ENCODE assay signal across 3 cellular contexts in the genomic region with DNA sequence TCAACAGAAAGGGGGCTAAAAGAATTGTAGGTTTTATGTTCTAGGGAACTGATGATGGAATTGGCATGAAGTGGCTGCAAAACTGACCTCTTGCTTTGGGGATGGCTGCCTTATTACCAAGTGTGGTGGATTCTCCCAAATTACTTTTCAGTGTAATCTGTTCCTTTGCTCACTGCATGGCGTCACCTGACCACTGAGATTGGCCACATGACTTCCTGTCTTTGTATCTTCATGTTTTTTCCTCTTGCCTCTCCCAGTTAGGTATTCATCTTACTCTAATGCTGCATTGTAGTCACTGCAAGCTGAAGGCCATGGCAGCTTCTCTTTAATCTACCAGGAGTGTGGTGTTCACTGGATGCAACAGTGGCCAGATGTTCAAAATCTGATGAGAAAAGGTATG.
A peak's percentile ranks its signal among the peaks of the same experiment; 100 is the strongest.
TF ChIP-seq lines count a peak whose summit lies in the region.

No MANE protein-coding gene starts in this region.

TF ChIP-seq in GM23338, 12 proteins besides CTCF, POLR2A, EP300 and RAD21 (continues in another document):
- TF ChIP-seq NANOG (IDR thresholded peaks at IDR 0.05; ENCODE audit: borderline replicate concordance), result no peak
- no peak for TF ChIP-seq JUNB (IDR thresholded peaks at IDR 0.05; ENCODE audit: unreplicated experiment)
- TF ChIP-seq EZH2 (IDR thresholded peaks at IDR 0.05; ENCODE audit: low read depth, unreplicated experiment), result no peak
- TF ChIP-seq CREB1 (CRISPR knock-in tag; IDR thresholded peaks at IDR 0.05; ENCODE audit: low read depth), result no peak
- TF ChIP-seq, protein P1, sequence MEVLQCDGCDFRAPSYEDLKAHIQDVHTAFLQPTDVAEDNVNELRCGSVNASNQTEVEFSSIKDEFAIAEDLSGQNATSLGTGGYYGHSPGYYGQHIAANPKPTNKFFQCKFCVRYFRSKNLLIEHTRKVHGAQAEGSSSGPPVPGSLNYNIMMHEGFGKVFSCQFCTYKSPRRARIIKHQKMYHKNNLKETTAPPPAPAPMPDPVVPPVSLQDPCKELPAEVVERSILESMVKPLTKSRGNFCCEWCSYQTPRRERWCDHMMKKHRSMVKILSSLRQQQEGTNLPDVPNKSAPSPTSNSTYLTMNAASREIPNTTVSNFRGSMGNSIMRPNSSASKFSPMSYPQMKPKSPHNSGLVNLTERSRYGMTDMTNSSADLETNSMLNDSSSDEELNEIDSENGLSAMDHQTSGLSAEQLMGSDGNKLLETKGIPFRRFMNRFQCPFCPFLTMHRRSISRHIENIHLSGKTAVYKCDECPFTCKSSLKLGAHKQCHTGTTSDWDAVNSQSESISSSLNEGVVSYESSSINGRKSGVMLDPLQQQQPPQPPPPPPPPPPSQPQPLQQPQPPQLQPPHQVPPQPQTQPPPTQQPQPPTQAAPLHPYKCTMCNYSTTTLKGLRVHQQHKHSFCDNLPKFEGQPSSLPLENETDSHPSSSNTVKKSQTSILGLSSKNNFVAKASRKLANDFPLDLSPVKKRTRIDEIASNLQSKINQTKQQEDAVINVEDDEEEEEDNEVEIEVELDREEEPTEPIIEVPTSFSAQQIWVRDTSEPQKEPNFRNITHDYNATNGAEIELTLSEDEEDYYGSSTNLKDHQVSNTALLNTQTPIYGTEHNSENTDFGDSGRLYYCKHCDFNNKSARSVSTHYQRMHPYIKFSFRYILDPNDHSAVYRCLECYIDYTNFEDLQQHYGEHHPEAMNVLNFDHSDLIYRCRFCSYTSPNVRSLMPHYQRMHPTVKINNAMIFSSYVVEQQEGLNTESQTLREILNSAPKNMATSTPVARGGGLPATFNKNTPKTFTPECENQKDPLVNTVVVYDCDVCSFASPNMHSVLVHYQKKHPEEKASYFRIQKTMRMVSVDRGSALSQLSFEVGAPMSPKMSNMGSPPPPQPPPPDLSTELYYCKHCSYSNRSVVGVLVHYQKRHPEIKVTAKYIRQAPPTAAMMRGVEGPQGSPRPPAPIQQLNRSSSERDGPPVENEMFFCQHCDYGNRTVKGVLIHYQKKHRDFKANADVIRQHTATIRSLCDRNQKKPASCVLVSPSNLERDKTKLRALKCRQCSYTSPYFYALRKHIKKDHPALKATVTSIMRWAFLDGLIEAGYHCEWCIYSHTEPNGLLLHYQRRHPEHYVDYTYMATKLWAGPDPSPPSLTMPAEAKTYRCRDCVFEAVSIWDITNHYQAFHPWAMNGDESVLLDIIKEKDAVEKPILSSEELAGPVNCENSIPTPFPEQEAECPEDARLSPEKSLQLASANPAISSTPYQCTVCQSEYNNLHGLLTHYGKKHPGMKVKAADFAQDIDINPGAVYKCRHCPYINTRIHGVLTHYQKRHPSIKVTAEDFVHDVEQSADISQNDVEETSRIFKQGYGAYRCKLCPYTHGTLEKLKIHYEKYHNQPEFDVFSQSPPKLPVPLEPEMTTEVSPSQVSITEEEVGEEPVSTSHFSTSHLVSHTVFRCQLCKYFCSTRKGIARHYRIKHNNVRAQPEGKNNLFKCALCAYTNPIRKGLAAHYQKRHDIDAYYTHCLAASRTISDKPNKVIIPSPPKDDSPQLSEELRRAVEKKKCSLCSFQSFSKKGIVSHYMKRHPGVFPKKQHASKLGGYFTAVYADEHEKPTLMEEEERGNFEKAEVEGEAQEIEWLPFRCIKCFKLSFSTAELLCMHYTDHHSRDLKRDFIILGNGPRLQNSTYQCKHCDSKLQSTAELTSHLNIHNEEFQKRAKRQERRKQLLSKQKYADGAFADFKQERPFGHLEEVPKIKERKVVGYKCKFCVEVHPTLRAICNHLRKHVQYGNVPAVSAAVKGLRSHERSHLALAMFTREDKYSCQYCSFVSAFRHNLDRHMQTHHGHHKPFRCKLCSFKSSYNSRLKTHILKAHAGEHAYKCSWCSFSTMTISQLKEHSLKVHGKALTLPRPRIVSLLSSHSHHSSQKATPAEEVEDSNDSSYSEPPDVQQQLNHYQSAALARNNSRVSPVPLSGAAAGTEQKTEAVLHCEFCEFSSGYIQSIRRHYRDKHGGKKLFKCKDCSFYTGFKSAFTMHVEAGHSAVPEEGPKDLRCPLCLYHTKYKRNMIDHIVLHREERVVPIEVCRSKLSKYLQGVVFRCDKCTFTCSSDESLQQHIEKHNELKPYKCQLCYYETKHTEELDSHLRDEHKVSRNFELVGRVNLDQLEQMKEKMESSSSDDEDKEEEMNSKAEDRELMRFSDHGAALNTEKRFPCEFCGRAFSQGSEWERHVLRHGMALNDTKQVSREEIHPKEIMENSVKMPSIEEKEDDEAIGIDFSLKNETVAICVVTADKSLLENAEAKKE (CRISPR knock-in tag; IDR thresholded peaks at IDR 0.05), result no peak
- no peak for TF ChIP-seq EZH2phosphoT487 (IDR thresholded peaks at IDR 0.05; ENCODE audit: unreplicated experiment)

TF ChIP-seq in WTC11, 78 proteins besides CTCF, POLR2A, EP300 and RAD21:
- TF ChIP-seq ZNF121 (CRISPR knock-in tag; IDR thresholded peaks at IDR 0.05) (no peak), AFF4 (CRISPR knock-in tag; IDR thresholded peaks at IDR 0.05; ENCODE audit: borderline replicate concordance) (no peak), OVOL2 (CRISPR knock-in tag; IDR thresholded peaks at IDR 0.05; ENCODE audit: borderline replicate concordance) (no peak), TEAD4 (CRISPR knock-in tag; IDR thresholded peaks at IDR 0.05) (no peak), ETV6 (CRISPR knock-in tag; IDR thresholded peaks at IDR 0.05) (no peak)
- TF ChIP-seq, protein P2, sequence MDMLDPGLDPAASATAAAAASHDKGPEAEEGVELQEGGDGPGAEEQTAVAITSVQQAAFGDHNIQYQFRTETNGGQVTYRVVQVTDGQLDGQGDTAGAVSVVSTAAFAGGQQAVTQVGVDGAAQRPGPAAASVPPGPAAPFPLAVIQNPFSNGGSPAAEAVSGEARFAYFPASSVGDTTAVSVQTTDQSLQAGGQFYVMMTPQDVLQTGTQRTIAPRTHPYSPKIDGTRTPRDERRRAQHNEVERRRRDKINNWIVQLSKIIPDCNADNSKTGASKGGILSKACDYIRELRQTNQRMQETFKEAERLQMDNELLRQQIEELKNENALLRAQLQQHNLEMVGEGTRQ (CRISPR knock-in tag; IDR thresholded peaks at IDR 0.05), result peak; percentile 48; the same call in 1 of the 2 replicates
- TF ChIP-seq, protein P3, sequence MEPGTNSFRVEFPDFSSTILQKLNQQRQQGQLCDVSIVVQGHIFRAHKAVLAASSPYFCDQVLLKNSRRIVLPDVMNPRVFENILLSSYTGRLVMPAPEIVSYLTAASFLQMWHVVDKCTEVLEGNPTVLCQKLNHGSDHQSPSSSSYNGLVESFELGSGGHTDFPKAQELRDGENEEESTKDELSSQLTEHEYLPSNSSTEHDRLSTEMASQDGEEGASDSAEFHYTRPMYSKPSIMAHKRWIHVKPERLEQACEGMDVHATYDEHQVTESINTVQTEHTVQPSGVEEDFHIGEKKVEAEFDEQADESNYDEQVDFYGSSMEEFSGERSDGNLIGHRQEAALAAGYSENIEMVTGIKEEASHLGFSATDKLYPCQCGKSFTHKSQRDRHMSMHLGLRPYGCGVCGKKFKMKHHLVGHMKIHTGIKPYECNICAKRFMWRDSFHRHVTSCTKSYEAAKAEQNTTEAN (CRISPR knock-in tag; IDR thresholded peaks at IDR 0.05), result no peak
- TF ChIP-seq, protein P4, sequence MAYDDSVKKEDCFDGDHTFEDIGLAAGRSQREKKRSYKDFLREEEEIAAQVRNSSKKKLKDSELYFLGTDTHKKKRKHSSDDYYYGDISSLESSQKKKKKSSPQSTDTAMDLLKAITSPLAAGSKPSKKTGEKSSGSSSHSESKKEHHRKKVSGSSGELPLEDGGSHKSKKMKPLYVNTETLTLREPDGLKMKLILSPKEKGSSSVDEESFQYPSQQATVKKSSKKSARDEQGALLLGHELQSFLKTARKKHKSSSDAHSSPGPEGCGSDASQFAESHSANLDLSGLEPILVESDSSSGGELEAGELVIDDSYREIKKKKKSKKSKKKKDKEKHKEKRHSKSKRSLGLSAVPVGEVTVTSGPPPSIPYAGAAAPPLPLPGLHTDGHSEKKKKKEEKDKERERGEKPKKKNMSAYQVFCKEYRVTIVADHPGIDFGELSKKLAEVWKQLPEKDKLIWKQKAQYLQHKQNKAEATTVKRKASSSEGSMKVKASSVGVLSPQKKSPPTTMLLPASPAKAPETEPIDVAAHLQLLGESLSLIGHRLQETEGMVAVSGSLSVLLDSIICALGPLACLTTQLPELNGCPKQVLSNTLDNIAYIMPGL (CRISPR knock-in tag; IDR thresholded peaks at IDR 0.05), result no peak
TF ChIP-seq in WTC11: peak in this region for 1.

TF ChIP-seq in H1, 55 proteins besides CTCF, POLR2A, EP300 and RAD21:
- TF ChIP-seq, protein P2 (IDR thresholded peaks at IDR 0.05; ENCODE audit: low read length), result 0 out of 2 replicates have a peak, but pooled peaks have one; percentile 30
- TF ChIP-seq CHD1 (IDR thresholded peaks at IDR 0.05; ENCODE audit: low read depth, low read length), result no peak
